In the genomic region with DNA sequence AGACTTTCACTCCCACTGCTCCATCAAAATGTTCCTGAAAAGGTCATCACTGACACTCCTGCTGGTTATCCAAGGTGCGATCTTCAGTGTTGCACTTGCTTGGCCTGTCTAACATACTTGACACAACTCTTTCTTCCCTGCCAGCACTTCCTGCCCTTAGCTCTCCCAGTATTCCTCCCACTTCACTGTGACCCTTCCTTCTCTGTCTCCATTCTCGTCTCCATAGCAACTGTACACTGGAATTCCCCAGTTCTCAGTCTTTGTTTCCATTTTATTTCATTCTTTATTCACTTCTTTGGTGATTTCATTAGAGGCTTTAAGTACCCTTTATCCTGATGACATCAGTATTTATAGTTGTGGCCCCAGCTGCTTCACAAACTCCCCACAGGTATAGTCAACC, we compare ENCODE assay signal across 18 cellular contexts.
"Had no signal": no experiment of that assay in that cellular context is flagged by ENCODE, and none has a peak within 500 bp of the region (broad histone marks: within the 10 kb centered on the region; RNA-seq: fewer than 3 reads in every experiment).

No MANE protein-coding gene starts in this region.

- H3K4me3 ChIP-seq: dorsolateral prefrontal cortex, esophagus squamous epithelium, heart right ventricle, lung, suprapubic skin, upper lobe of right lung had no signal

- H3K9me3 ChIP-seq: suprapubic skin, upper lobe of right lung had no signal

- FAIRE-seq: keratinocyte had no signal

- DNase-seq: activated gamma-delta T cell; activated T-cell treated with anti-CD3 and anti-CD28 coated beads, Interleukin-2, amount 50 U/mL, for 48 hours; amygdala; brain microvascular endothelial cell; dorsolateral prefrontal cortex; esophagus squamous epithelium; foreskin keratinocyte; heart right ventricle; stimulated activated CD4-positive, alpha-beta T cell treated with anti-CD3 and anti-CD28 coated beads, Interleukin-4, amount 100 ng/mL, for 1 hour; stimulated activated CD8-positive, alpha-beta memory T cell treated with anti-CD3 and anti-CD28 coated beads, Interleukin-4, amount 100 ng/mL, for 48 hours; stimulated activated naive CD8-positive, alpha-beta T cell treated with anti-CD3 and anti-CD28 coated beads, Interleukin-15, Interleukin-2, amounts not matched to agents 100 U/mL and 50 U/mL, for 24 hours; SW 1271; upper lobe of right lung had no signal

- H3K4me1 ChIP-seq: esophagus squamous epithelium, foreskin keratinocyte, suprapubic skin, upper lobe of right lung had no signal

- H3K27me3 ChIP-seq: brain microvascular endothelial cell, dorsolateral prefrontal cortex, esophagus squamous epithelium, foreskin keratinocyte, heart right ventricle, suprapubic skin, upper lobe of right lung had no signal

- H3K27ac ChIP-seq: brain microvascular endothelial cell, dorsolateral prefrontal cortex, esophagus squamous epithelium, foreskin keratinocyte, heart right ventricle, suprapubic skin, upper lobe of right lung had no signal

- H3K36me3 ChIP-seq: brain microvascular endothelial cell, esophagus squamous epithelium, heart right ventricle, suprapubic skin, upper lobe of right lung had no signal

- ATAC-seq: activated CD4-positive, CD25-positive, alpha-beta regulatory T cell treated with anti-CD3 and anti-CD28 coated beads, Interleukin-2, amount 50 U/mL, for 24 hours; foreskin keratinocyte; heart right ventricle; natural killer cell treated with Interleukin-12 subunit alpha and Interleukin-12 subunit beta and Interleukin-15 and Interleukin-18, amount 100 ng/mL, for 72 hours; stimulated activated naive CD8-positive, alpha-beta T cell treated with anti-CD3 and anti-CD28 coated beads, Interleukin-15, Interleukin-2, amounts not matched to agents 100 U/mL and 50 U/mL, for 24 hours had no signal
